ENCODE assay signal across 20 cellular contexts in the genomic region with DNA sequence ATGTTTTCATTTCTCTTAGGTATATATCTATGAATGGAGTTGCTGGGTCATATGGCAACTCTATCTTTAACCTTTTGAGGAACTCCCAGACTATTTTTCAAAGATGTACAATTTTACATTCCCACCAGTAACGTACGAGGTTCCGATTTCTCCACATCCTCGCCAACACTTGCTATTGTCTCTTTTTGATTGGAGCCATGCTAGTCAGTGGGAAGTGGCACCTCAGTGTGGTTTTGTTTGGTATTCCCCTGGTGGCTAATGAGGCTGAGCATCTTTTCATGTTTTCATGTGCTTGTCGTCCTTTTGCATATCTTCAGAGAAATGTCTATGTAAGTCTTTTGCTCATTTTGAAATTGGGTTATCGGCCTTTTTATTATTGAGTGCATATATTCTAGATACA.
A peak's percentile ranks its signal among the peaks of the same experiment; 100 is the strongest.
DNase-seq lines count a peak whose midpoint lies in the region; ATAC-seq, FAIRE-seq and TF ChIP-seq lines count a peak whose summit lies in the region.
"Had no signal": no experiment of that assay in that cellular context is flagged by ENCODE, and none has a peak within 500 bp of the region (broad histone marks: within the 10 kb centered on the region; RNA-seq: fewer than 3 reads in every experiment).

No MANE protein-coding gene starts in this region.

- H3K4me3 ChIP-seq in HepG2 (replicated peaks in 1 of 3; ENCODE audit: insufficient read depth in 1 of 3, low read depth in 2 of 3, low read length in 3 of 3) (no peak overlapping the region), right lobe of liver (no peak overlapping the region), GM12878 (no peak overlapping the region), PC-9 (no peak overlapping the region)
- H3K4me3 ChIP-seq: A549; BLaER1 treated with 17β-estradiol and CSF1 and Interleukin-3, amounts not matched to agents 10 nM and 100 nM had no signal

- no peaks in the 10 kb centered on the region for H3K9me2 ChIP-seq in PC-9 (ENCODE audit: insufficient read depth)

- TF ChIP-seq CTCF in HepG2 (CRISPR knock-in tag; IDR thresholded peaks at IDR 0.05) (no peak), right lobe of liver (IDR thresholded peaks at IDR 0.05) (no peak), GM12878 (IDR thresholded peaks at IDR 0.05 in 2 of 3, conservative IDR thresholded peaks at IDR 0.05 in 1 of 3; ENCODE audit: control insufficient read depth in 2 of 3, extremely low read depth in 1 of 3, insufficient read depth in 1 of 3, low read depth in 3 of 3, low read length in 3 of 3) (no peak), PC-9 (conservative IDR thresholded peaks at IDR 0.05) (no peak)

- no peaks in the 10 kb centered on the region for H3K36me3 ChIP-seq in HepG2 (replicated peaks in 1 of 2; ENCODE audit: control insufficient read depth in 1 of 2, insufficient read depth in 2 of 2, low read length in 2 of 2)
- no peaks in the 10 kb centered on the region for H3K36me3 ChIP-seq in right lobe of liver
- H3K36me3 ChIP-seq in GM12878 (ENCODE audit: control insufficient read depth in 2 of 2, insufficient read depth in 2 of 2, low read length in 1 of 2), result no peaks in the 10 kb centered on the region
- no peaks in the 10 kb centered on the region for H3K36me3 ChIP-seq in PC-9 (ENCODE audit: low read depth)
- H3K36me3 ChIP-seq: BLaER1 treated with 17β-estradiol and CSF1 and Interleukin-3, amounts not matched to agents 10 nM and 100 nM had no signal

- H3K27ac ChIP-seq in HepG2 (ENCODE audit: extremely low read length, insufficient read depth, low read length), result no peak overlapping the region
- H3K27ac ChIP-seq in right lobe of liver, result no peak overlapping the region
- H3K27ac ChIP-seq in GM12878 (ENCODE audit: control insufficient read depth, insufficient read depth), result no peak overlapping the region
- H3K27ac ChIP-seq in PC-9, result no peak overlapping the region
- H3K27ac ChIP-seq: 22Rv1; A549; BLaER1 treated with 17β-estradiol and CSF1 and Interleukin-3, amounts not matched to agents 10 nM and 100 nM; C4-2B had no signal

- no peak for TF ChIP-seq EP300 in HepG2 (IDR thresholded peaks at IDR 0.05; ENCODE audit: low read depth in 2 of 2, low read length in 2 of 2)
- no peak for TF ChIP-seq EP300 in HepG2 (CRISPR knock-in tag; IDR thresholded peaks at IDR 0.05; ENCODE audit: borderline replicate concordance)
- no peak for TF ChIP-seq EP300 in GM12878 (IDR thresholded peaks at IDR 0.05; ENCODE audit: borderline replicate concordance in 1 of 2, control insufficient read depth in 1 of 2, low read depth in 2 of 2, low read length in 2 of 2)

- 78% methylated on average over 6 of the region's 6 CpGs for WGBS in HepG2 (ENCODE audit: low lambda C conversion rate)
- WGBS in right lobe of liver (ENCODE audit: insufficient coverage, low coverage, low lambda C conversion rate, missing lambda C conversion rate), result 93% methylated on average over 6 of the region's 6 CpGs
- 49% methylated on average over 6 of the region's 6 CpGs for WGBS in GM12878 (ENCODE audit: insufficient coverage, insufficient replicate concordance, low lambda C conversion rate, missing lambda C conversion rate)

- intact Hi-C loops in HepG2 (cut with micrococcal nuclease; ENCODE audit: unreplicated experiment), result no loop called here
- intact Hi-C loops in right lobe of liver (cut with DNase I), result no loop called here
- intact Hi-C loops in GM12878 (cut with micrococcal nuclease; ENCODE audit: unreplicated experiment), result no loop called here
- intact Hi-C loops in PC-9 (cut with micrococcal nuclease; ENCODE audit: unreplicated experiment), result no loop called here
- intact Hi-C loops in head of caudate nucleus (cut with DNase I), result no loop called here

- TF ChIP-seq RAD21 in HepG2 (CRISPR knock-in tag; IDR thresholded peaks at IDR 0.05), result no peak
- no peak for TF ChIP-seq RAD21 in GM12878 (IDR thresholded peaks at IDR 0.05; ENCODE audit: insufficient read depth, low read depth, low read length)

- TF ChIP-seq POLR2A in HepG2 (IDR thresholded peaks at IDR 0.05; ENCODE audit: insufficient read depth in 1 of 2, low read depth in 2 of 2, low read length in 2 of 2) (no peak), right lobe of liver (IDR thresholded peaks at IDR 0.05) (no peak), GM12878 (IDR thresholded peaks at IDR 0.05; ENCODE audit: low read depth, low read length) (no peak)

- peaks cover 0 to 37% of the 10 kb centered on the region in 2 experiments for H3K27me3 ChIP-seq in HepG2 (ENCODE audit: control insufficient read depth in 1 of 2, insufficient read depth in 2 of 2, low read length in 2 of 2)
- H3K27me3 ChIP-seq in right lobe of liver, result no peaks in the 10 kb centered on the region
- H3K27me3 ChIP-seq in GM12878 (replicated peaks in 1 of 2; ENCODE audit: control insufficient read depth in 2 of 2, insufficient read depth in 2 of 2, low read length in 1 of 2), result no peaks in the 10 kb centered on the region; a peak in 2 of 4 replicates
- no peaks in the 10 kb centered on the region for H3K27me3 ChIP-seq in PC-9 (ENCODE audit: insufficient read depth, low read depth)
- H3K27me3 ChIP-seq: BLaER1 treated with 17β-estradiol and CSF1 and Interleukin-3, amounts not matched to agents 10 nM and 100 nM had no signal

- H2AFZ ChIP-seq in HepG2 (ENCODE audit: low read length) (no peak overlapping the region), GM12878 (ENCODE audit: control insufficient read depth, low read depth, low read length) (no peak overlapping the region), PC-9 (no peak overlapping the region)

- in situ Hi-C loops in HepG2 (cut with HindIII; ENCODE audit: extremely low pct_ligation_motif_present, low pct_unique_long_range_greater_than_20kb) (no loop called here), GM12878 (cut with MboI) (no loop called here)

- no peaks in the 10 kb centered on the region for H3F3A ChIP-seq in PC-9 (ENCODE audit: insufficient read depth, low read depth)

- H3K4me2 ChIP-seq in HepG2 (ENCODE audit: low read depth, low read length), result no peak overlapping the region
- no peak overlapping the region for H3K4me2 ChIP-seq in GM12878 (ENCODE audit: control insufficient read depth, insufficient read depth)
- no peak overlapping the region for H3K4me2 ChIP-seq in PC-9
- H3K4me2 ChIP-seq: A549; BLaER1 treated with 17β-estradiol and CSF1 and Interleukin-3, amounts not matched to agents 10 nM and 100 nM had no signal

- no peaks in the 10 kb centered on the region for H3K79me2 ChIP-seq in HepG2 (ENCODE audit: insufficient read depth, low read length)
- no peaks in the 10 kb centered on the region for H3K79me2 ChIP-seq in GM12878 (ENCODE audit: control insufficient read depth, insufficient read depth, low read length)
- no peaks in the 10 kb centered on the region for H3K79me2 ChIP-seq in PC-9 (ENCODE audit: low read depth)

- CTCF ChIA-PET in HepG2 (lab: Yijun Ruan, JAX; ENCODE audit: low intra/inter-chr PET ratio, low total read pairs) (no interaction called here), GM12878 (lab: Yijun Ruan, JAX) (no interaction called here), PC-9 (lab: Charles Lee) (no interaction called here)

- H3K9me3 ChIP-seq in HepG2 (ENCODE audit: low read length), result no peaks in the 10 kb centered on the region
- H3K9me3 ChIP-seq in right lobe of liver, result no peaks in the 10 kb centered on the region
- H3K9me3 ChIP-seq in GM12878 (replicated peaks; ENCODE audit: control insufficient read depth, insufficient read depth, low read length), result no peaks in the 10 kb centered on the region; the same call in 2 of the 3 replicates
- H3K9me3 ChIP-seq in PC-9 (ENCODE audit: insufficient read depth, low read depth), result no peaks in the 10 kb centered on the region
- H3K9me3 ChIP-seq: A549; BLaER1 treated with 17β-estradiol and CSF1 and Interleukin-3, amounts not matched to agents 10 nM and 100 nM; Caco-2 had no signal

- H3K4me1 ChIP-seq in HepG2 (ENCODE audit: insufficient read depth, low read length), result no peaks in the 10 kb centered on the region
- H3K4me1 ChIP-seq in right lobe of liver, result no peaks in the 10 kb centered on the region
- H3K4me1 ChIP-seq in GM12878 (ENCODE audit: control insufficient read depth, insufficient read depth, low read length), result peaks cover 3% of the 10 kb centered on the region; the same call in 1 of the 2 replicates
- no peaks in the 10 kb centered on the region for H3K4me1 ChIP-seq in PC-9 (replicated peaks; ENCODE audit: insufficient read depth)
- H3K4me1 ChIP-seq: A549, Caco-2 had no signal

- DNase-seq in HepG2 (ENCODE audit: low spot score) (no peak), right lobe of liver (no peak), GM12878 (ENCODE audit: low read depth, low spot score) (no peak), PC-9 (no peak), head of caudate nucleus (no peak)
- DNase-seq: AML-193; Caco-2; Calu3; CD4-positive, alpha-beta T cell; CD8-positive, alpha-beta T cell; DMS79 treated with DMSO at 0.1 percent for 48 hours; GF-D8 had no signal

- BruUV-seq in HepG2 (replicated peaks; lab: Mats Ljungman, UMichigan), result no TSS peak
- no TSS peak for BruUV-seq in GM12878 (replicated peaks; lab: Mats Ljungman, UMichigan)
- BruUV-seq in PC-9 (replicated peaks; lab: Mats Ljungman, UMichigan), result no TSS peak

- ATAC-seq in HepG2 (no peak), right lobe of liver (no peak), GM12878 (no peak)
- ATAC-seq: A549; CD8-positive, alpha-beta T cell had no signal

- RAD21 ChIA-PET in GM12878 (lab: Charles Lee; ENCODE audit: unreplicated experiment), result no interaction called here

- H4K20me1 ChIP-seq in HepG2 (ENCODE audit: insufficient read depth, low read length) (no peaks in the 10 kb centered on the region), GM12878 (ENCODE audit: control insufficient read depth, insufficient read depth) (no peaks in the 10 kb centered on the region), PC-9 (ENCODE audit: insufficient read depth) (no peaks in the 10 kb centered on the region)
- H4K20me1 ChIP-seq: BLaER1 treated with 17β-estradiol and CSF1 and Interleukin-3, amounts not matched to agents 10 nM and 100 nM had no signal

- H3K9ac ChIP-seq in HepG2 (ENCODE audit: insufficient read depth, low read depth, low read length) (no peak overlapping the region), GM12878 (ENCODE audit: control insufficient read depth, insufficient read depth, low read length) (no peak overlapping the region)
- H3K9ac ChIP-seq: BLaER1 treated with 17β-estradiol and CSF1 and Interleukin-3, amounts not matched to agents 10 nM and 100 nM had no signal

- POLR2A ChIA-PET in HepG2 (lab: Yijun Ruan, JAX) (no interaction called here), GM12878 (lab: Charles Lee) (no interaction called here), PC-9 (lab: Charles Lee; ENCODE audit: unreplicated experiment) (no interaction called here)

- FAIRE-seq in HepG2 (lab: Jason Lieb, UNC) (no peak), GM12878 (lab: Jason Lieb, UNC) (no peak)
- FAIRE-seq: A549, D721Med, G401.6, GM12892, GM18507 had no signal

- SMC1A ChIA-PET in GM12878 (lab: Charles Lee; ENCODE audit: uncharacterized antibody, unreplicated experiment), result no interaction called here

TF ChIP-seq in HepG2, 621 proteins besides CTCF, POLR2A, EP300 and RAD21 (continues in another document):
- TF ChIP-seq ZMAT3 (CRISPR knock-in tag; conservative IDR thresholded peaks at IDR 0.05) (no peak), ZNF709 (CRISPR knock-in tag; IDR thresholded peaks at IDR 0.05) (no peak), ZNF121 (CRISPR knock-in tag; IDR thresholded peaks at IDR 0.05) (no peak)

TF ChIP-seq in GM12878, 131 proteins besides CTCF, POLR2A, EP300 and RAD21 (continues in another document):
- TF ChIP-seq RUNX3 (IDR thresholded peaks at IDR 0.05; ENCODE audit: low read length), result peak; percentile 22; the same call in 1 of the 2 replicates
